In the genomic region with DNA sequence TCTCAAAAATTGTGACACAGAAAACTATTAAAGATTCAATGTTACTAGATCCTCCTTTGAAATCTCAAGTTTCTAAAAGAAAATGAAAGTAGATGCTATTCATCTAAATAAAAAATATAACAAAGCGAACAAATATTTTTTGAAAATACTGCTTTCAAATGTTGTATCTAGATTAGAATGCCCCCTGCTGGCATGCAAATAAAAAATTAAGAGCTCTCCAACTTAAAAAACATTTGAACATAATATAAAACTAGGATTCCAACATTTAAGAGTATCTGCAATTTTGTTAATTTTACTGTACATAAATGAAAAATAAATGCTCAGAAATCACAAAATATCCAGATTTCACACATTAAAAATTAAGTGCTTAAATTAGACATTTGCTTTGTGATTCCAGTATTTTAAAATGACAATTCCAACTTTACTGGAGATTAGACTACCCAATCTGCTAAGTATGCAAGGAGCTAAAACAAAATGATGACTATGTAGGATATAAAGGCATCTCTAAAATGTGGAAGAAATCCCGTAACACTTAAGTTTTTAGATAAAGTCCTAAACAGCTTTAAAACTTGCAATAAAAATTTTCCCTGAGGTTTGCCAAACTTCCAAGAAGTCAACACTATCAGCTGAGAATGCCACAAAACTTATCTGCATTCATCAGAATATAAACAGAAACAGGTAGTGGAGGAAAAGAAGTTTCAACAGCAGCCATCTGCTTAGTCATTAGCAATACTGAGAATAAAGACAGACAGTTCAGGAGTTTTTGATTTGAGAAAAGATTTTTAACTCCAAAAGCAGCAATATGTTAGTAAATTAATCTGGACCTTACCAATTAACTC, we compare ENCODE assay signal across 1 cellular context.
TF ChIP-seq lines count a peak whose summit lies in the region.

No MANE protein-coding gene starts in this region.

TF ChIP-seq in HCT116, 20 proteins besides CTCF, POLR2A, EP300 and RAD21:
- no peak for TF ChIP-seq EGR1 (IDR thresholded peaks at IDR 0.05; ENCODE audit: low read depth)
- no peak for TF ChIP-seq CBX3 (IDR thresholded peaks at IDR 0.05; ENCODE audit: low read depth)
- TF ChIP-seq SRF (IDR thresholded peaks at IDR 0.05; ENCODE audit: low read depth), result no peak
- TF ChIP-seq ZNF274 (IDR thresholded peaks at IDR 0.05; ENCODE audit: low read depth, low read length), result no peak
- no peak for TF ChIP-seq CEBPB (IDR thresholded peaks at IDR 0.05; ENCODE audit: low read depth)
- no peak for TF ChIP-seq REST (IDR thresholded peaks at IDR 0.05; ENCODE audit: low read depth)
- no peak for TF ChIP-seq FOSL1 (IDR thresholded peaks at IDR 0.05; ENCODE audit: low read depth)
